ENCODE assay signal across 15 cellular contexts in genomic region chr2:20494246-20494645, GRCh38. TPM values are rescaled to one million over a fixed set of nuclear protein-coding genes. Genes with fewer than 3 reads are reported as not detected.
A peak's percentile ranks its signal among the peaks of the same experiment; 100 is the strongest.
DNase-seq lines count a peak whose midpoint lies in the region; FAIRE-seq lines count a peak whose summit lies in the region.
"Had no signal": no experiment of that assay in that cellular context is flagged by ENCODE, and none has a peak within 500 bp of the region (broad histone marks: within the 10 kb centered on the region; RNA-seq: fewer than 3 reads in every experiment).

No MANE protein-coding gene starts in this region.

- H3K27ac ChIP-seq in substantia nigra (ENCODE audit: low read depth, low read length, poor library complexity, severe bottlenecking): no peak overlapping the region
- H3K27ac ChIP-seq: parathyroid adenoma, Peyer's patch had no signal

- H3K4me1 ChIP-seq in skeletal muscle satellite cell (ENCODE audit: control insufficient read depth, insufficient read depth, low read length): peaks cover 29% of the 10 kb centered on the region
- H3K4me1 ChIP-seq: parathyroid adenoma, Peyer's patch had no signal

- H3K36me3 ChIP-seq in skeletal muscle satellite cell (ENCODE audit: insufficient read depth, low read length): no peaks in the 10 kb centered on the region
- H3K36me3 ChIP-seq: Peyer's patch had no signal

- no peaks in the 10 kb centered on the region for H3K27me3 ChIP-seq in skeletal muscle satellite cell (ENCODE audit: control insufficient read depth, insufficient read depth, low read length)
- H3K27me3 ChIP-seq: Peyer's patch had no signal

- no peak overlapping the region for H3K9ac ChIP-seq in skeletal muscle satellite cell (ENCODE audit: low read depth, low read length)
- H3K9ac ChIP-seq: parathyroid adenoma had no signal

- no peaks in the 10 kb centered on the region for H3K9me3 ChIP-seq in skeletal muscle satellite cell (replicated peaks; ENCODE audit: low read length)
- H3K9me3 ChIP-seq: Peyer's patch had no signal

- H3K4me3 ChIP-seq in skeletal muscle satellite cell (ENCODE audit: low read length): no peak overlapping the region
- H3K4me3 ChIP-seq: Peyer's patch had no signal

- DNase-seq in HCEC 1CT: peak; percentile 36
- peak; percentile 86 for DNase-seq in RPMI7951 (ENCODE audit: low read depth)
- no peak for DNase-seq in substantia nigra (lab: John Stamatoyannopoulos, UW)
- DNase-seq in effector CD8-positive, alpha-beta T cell (lab: John Stamatoyannopoulos, UW): no peak
- DNase-seq in COLO668 (lab: John Stamatoyannopoulos, UW; ENCODE audit: unreplicated experiment): no peak
- DNase-seq: cerebellar nuclear complex; KBM-7; NCI-H187 treated with DMSO at 0.1 percent for 48 hours; NCI-H524 treated with DMSO at 0.1 percent for 48 hours; Peyer's patch; stimulated activated CD4-positive, alpha-beta T cell treated with anti-CD3 and anti-CD28 coated beads, Interleukin-12 subunit alpha, Interleukin-12 subunit beta, amount 100 ng/mL, for 4 hours had no signal

- H3K4me2 ChIP-seq in skeletal muscle satellite cell (ENCODE audit: low read length): peak overlapping the region; percentile 6

- peak; percentile 45 for FAIRE-seq in endometrium (lab: Jason Lieb, UNC)
- FAIRE-seq: GM19239 had no signal

RNA-seq across cellular contexts. Expression of gene RHOB, which starts 47.4 kb away (rescaled TPM):
- total RNA-seq in RPMI7951 (2014; rRNA removed; shearing (Covaris generic)): 33.5 and 35.8 TPM in 2 replicates
- 55.0 and 60.3 TPM in 2 replicates for total RNA-seq in skeletal muscle satellite cell (2012; rRNA removed)

Comparison
In these comparisons a context has a peak if more than half of its experiments do, and no peak if none do; other contexts are left out.
1. DNase-seq: peak in HCEC 1CT (single experiment) and RPMI7951 (single experiment); none in substantia nigra (0 of 49), effector CD8-positive, alpha-beta T cell (single experiment) and COLO668 (single experiment).